29 cellular contexts compared by ENCODE assay signal in genomic region chr4:13202731-13203519, GRCh38.
"Had no signal": no experiment of that assay in that cellular context is flagged by ENCODE, and none has a peak within 500 bp of the region (broad histone marks: within the 10 kb centered on the region; RNA-seq: fewer than 3 reads in every experiment).

No MANE protein-coding gene starts in this region.

- H3K4me3 Mint-ChIP-seq: activated B cell treated with CpG ODN at 0.5 μM for 24 hours; activated CD8-positive, alpha-beta T cell treated with anti-CD3 and anti-CD28 coated beads for 36 hours; activated naive CD8-positive, alpha-beta T cell; activated T-cell treated with anti-CD3 and anti-CD28 coated beads, Interleukin-2, amount 50 U/mL, for 4 hours; activated T-helper 17 cell treated with anti-CD3 and anti-CD28 coated beads, Interleukin-2, amount 50 U/mL, for 72 hours; T-cell; T-helper 1 cell treated with Interleukin-12 subunit alpha and Interleukin-12 subunit beta and Interleukin-4 antibody, amounts not matched to agents 30 μg/mL and 1 μg/mL, for 36 hours had no signal

- H3K9me3 ChIP-seq: colonic mucosa, esophagus squamous epithelium had no signal

- H3K27me3 Mint-ChIP-seq: activated B cell treated with CpG ODN at 0.5 μM for 24 hours; activated CD8-positive, alpha-beta T cell treated with anti-CD3 and anti-CD28 coated beads for 36 hours; activated naive CD8-positive, alpha-beta T cell; activated T-helper 17 cell treated with anti-CD3 and anti-CD28 coated beads, Interleukin-2, amount 50 U/mL, for 72 hours; T-cell had no signal

- DNase-seq: activated B cell treated with CpG ODN at 0.5 μM for 24 hours; activated CD4-positive, alpha-beta T cell treated with anti-CD3 and anti-CD28 coated beads for 48 hours; activated CD4-positive, alpha-beta T cell treated with anti-CD3 and anti-CD28 coated beads, Interleukin-2, amount 50 U/mL, for 1 hour; activated CD4-positive, alpha-beta T cell treated with anti-CD3 and anti-CD28 coated beads, Interleukin-2, amount 50 U/mL, for 48 hours; activated CD8-positive, alpha-beta memory T cell treated with anti-CD3 and anti-CD28 coated beads for 24 hours; activated CD8-positive, alpha-beta T cell treated with anti-CD3 and anti-CD28 coated beads for 36 hours; activated effector memory CD4-positive, alpha-beta T cell treated with Interleukin-2 at 50 U/mL for 16 hours; activated gamma-delta T cell treated with Interleukin-2 at 50 U/mL for 16 hours; activated naive CD4-positive, alpha-beta T cell treated with anti-CD3 and anti-CD28 coated beads, Interleukin-2, amount 50 U/mL, for 16 hours; activated naive CD4-positive, alpha-beta T cell treated with Interleukin-2 at 50 U/mL for 16 hours; activated T-cell treated with anti-CD3 and anti-CD28 coated beads, Interleukin-2, amount 50 U/mL, for 4 hours; amniotic stem cell; anterior cingulate cortex; brain microvascular endothelial cell; central memory CD4-positive, alpha-beta T cell; cerebellar nuclear complex; colonic mucosa; effector CD8-positive, alpha-beta T cell; esophagus squamous epithelium; foreskin fibroblast; SW 1271; T-cell; T1000; WERI-Rb-1 had no signal

- H3K4me3 ChIP-seq: colonic mucosa, esophagus squamous epithelium had no signal

- H3K9me3 Mint-ChIP-seq: activated B cell treated with CpG ODN at 0.5 μM for 24 hours; activated CD8-positive, alpha-beta T cell treated with anti-CD3 and anti-CD28 coated beads for 36 hours; activated T-cell treated with anti-CD3 and anti-CD28 coated beads, Interleukin-2, amount 50 U/mL, for 4 hours; activated T-helper 17 cell treated with anti-CD3 and anti-CD28 coated beads, Interleukin-2, amount 50 U/mL, for 72 hours; T-cell had no signal

- H3K27ac Mint-ChIP-seq: activated B cell treated with CpG ODN at 0.5 μM for 24 hours; activated CD8-positive, alpha-beta T cell treated with anti-CD3 and anti-CD28 coated beads for 36 hours; activated naive CD8-positive, alpha-beta T cell; activated T-helper 17 cell treated with anti-CD3 and anti-CD28 coated beads, Interleukin-2, amount 50 U/mL, for 72 hours; T-cell; T-helper 1 cell treated with Interleukin-12 subunit alpha and Interleukin-12 subunit beta and Interleukin-4 antibody, amounts not matched to agents 30 μg/mL and 1 μg/mL, for 36 hours had no signal

- H3K36me3 ChIP-seq: brain microvascular endothelial cell, colonic mucosa, esophagus squamous epithelium, WERI-Rb-1 had no signal

- H3K27ac ChIP-seq: brain microvascular endothelial cell, colonic mucosa, epithelial cell of prostate, esophagus squamous epithelium, WERI-Rb-1 had no signal

- H3K4me1 ChIP-seq: colonic mucosa, esophagus squamous epithelium had no signal

- ATAC-seq: activated CD4-positive, CD25-positive, alpha-beta regulatory T cell treated with anti-CD3 and anti-CD28 coated beads, Interleukin-2, amount 50 U/mL, for 24 hours; activated CD8-positive, alpha-beta T cell treated with anti-CD3 and anti-CD28 coated beads for 36 hours; activated T-cell treated with anti-CD3 and anti-CD28 coated beads, Interleukin-2, amount 50 U/mL, for 4 hours; activated T-helper 17 cell treated with anti-CD3 and anti-CD28 coated beads, Interleukin-2, amount 50 U/mL, for 72 hours; T-cell had no signal

- H3K4me1 Mint-ChIP-seq: activated B cell treated with CpG ODN at 0.5 μM for 24 hours; activated T-helper 17 cell treated with anti-CD3 and anti-CD28 coated beads, Interleukin-2, amount 50 U/mL, for 72 hours; T-cell had no signal

- H3K27me3 ChIP-seq: brain microvascular endothelial cell, colonic mucosa, esophagus squamous epithelium had no signal
